Comparison of ENCODE assay signal across 8 cellular contexts in genomic region chr9:107487521-107488399, GRCh38.
A peak's percentile ranks its signal among the peaks of the same experiment; 100 is the strongest.
DNase-seq lines count a peak whose midpoint lies in the region; ATAC-seq and TF ChIP-seq lines count a peak whose summit lies in the region.

No MANE protein-coding gene starts in this region.

- peak overlapping the region; percentile 65 for H3K4me3 ChIP-seq in RWPE2 (ENCODE audit: severe bottlenecking)

- ATAC-seq in RWPE2 (ENCODE audit: low read depth): peak; percentile 17; the same call in 2 of the 3 replicates
- no peak for ATAC-seq in GM21423 (IDR thresholded peaks at IDR 0.05; ENCODE audit: unreplicated experiment)
- ATAC-seq in HG03342 (IDR thresholded peaks at IDR 0.05; ENCODE audit: unreplicated experiment): no peak

- H3K4me1 Mint-ChIP-seq in nephron: peaks cover 32% of the 10 kb centered on the region

- peaks cover 78% of the 10 kb centered on the region for H3K27me3 Mint-ChIP-seq in nephron (ENCODE audit: low read depth)

- no peaks in the 10 kb centered on the region for H3K9me3 ChIP-seq in RWPE2 (ENCODE audit: severe bottlenecking)

- peak; percentile 67 for DNase-seq in NCI-H1436 (lab: John Stamatoyannopoulos, UW)
- no peak for DNase-seq in NCI-H1436 treated with DMSO at 0.1 percent for 48 hours (lab: John Stamatoyannopoulos, UW)
- DNase-seq in RWPE2 (ENCODE audit: low spot score): peak; percentile 59
- DNase-seq in fibroblast of gingiva (ENCODE audit: low read depth): peak; percentile 72
- no peak for DNase-seq in Ammon's horn (ENCODE audit: low spot score)

- TF ChIP-seq CTCF in RWPE2 (IDR thresholded peaks at IDR 0.05; ENCODE audit: poor library complexity, severe bottlenecking) (peak; percentile 74), nephron (IDR thresholded peaks at IDR 0.05; ENCODE audit: unreplicated experiment in 3 of 3) (peak; percentile 69 to 72 (median 71))

- no peaks in the 10 kb centered on the region for H3K36me3 Mint-ChIP-seq in nephron (ENCODE audit: low read depth)

- no peaks in the 10 kb centered on the region for H3K9me3 Mint-ChIP-seq in nephron

- H3K27ac Mint-ChIP-seq in nephron: no peak overlapping the region

- peak overlapping the region; percentile 33 for H3K27ac ChIP-seq in RWPE2 (ENCODE audit: poor library complexity, severe bottlenecking)

- H3K4me1 ChIP-seq in RWPE2 (ENCODE audit: insufficient read depth, poor library complexity, severe bottlenecking): peaks cover 7% of the 10 kb centered on the region

- H3K4me3 Mint-ChIP-seq in nephron: peak overlapping the region; percentile 86 to 93 (median 91)

- H3K36me3 ChIP-seq in RWPE2 (ENCODE audit: low read depth): peaks cover 42% of the 10 kb centered on the region

- H3K27me3 ChIP-seq in RWPE2 (ENCODE audit: insufficient read depth, poor library complexity, severe bottlenecking): no peaks in the 10 kb centered on the region

Comparison
In these comparisons a context has a peak if more than half of its experiments do, and no peak if none do; other contexts are left out.
1. DNase-seq: peak in NCI-H1436 (single experiment), RWPE2 (single experiment) and fibroblast of gingiva (single experiment); none in NCI-H1436 treated with DMSO at 0.1 percent for 48 hours (single experiment) and Ammon's horn (single experiment).